ENCODE assay signal across 6 cellular contexts in the genomic region with DNA sequence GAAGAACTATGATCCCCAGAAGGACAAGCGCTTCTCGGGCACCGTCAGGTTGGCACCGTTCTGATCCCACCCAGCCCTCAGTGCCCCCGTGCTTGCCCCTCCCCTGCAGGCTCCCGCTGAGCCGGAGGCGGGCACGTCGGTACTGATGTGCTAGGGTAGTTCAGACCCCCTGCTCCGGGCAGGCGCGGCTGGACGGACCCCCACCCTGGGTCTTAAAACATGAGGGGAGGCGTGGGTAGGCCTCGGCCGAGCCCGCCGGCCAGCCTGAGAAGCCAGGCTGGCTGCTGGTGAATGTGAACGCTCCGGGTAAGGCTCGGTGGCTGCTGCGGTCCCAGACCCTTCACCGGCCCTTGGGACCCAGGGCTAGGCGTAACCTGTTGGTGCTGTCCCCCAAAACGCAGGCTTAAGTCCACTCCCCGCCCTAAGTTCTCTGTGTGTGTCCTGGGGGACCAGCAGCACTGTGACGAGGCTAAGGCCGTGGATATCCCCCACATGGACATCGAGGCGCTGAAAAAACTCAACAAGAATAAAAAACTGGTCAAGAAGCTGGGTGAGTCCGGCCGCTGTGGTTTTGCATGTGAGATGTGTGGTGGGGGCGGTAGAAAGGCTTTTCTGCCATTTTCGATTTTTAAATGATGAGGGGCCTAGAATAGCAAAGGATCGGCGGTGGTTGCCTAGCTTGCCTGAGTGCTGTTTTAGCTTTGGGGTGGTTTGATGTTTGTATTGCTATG. TPM values are rescaled to one million over a fixed set of nuclear protein-coding genes. Genes with fewer than 3 reads are reported as not detected.
DNase-seq lines count a peak whose midpoint lies in the region; ATAC-seq, FAIRE-seq and TF ChIP-seq lines count a peak whose summit lies in the region.

No MANE protein-coding gene starts in this region.

- dilution Hi-C loops in keratinocyte (cut with MboI; ENCODE audit: extremely low pct_ligation_motif_present, low sequenced_read_pairs) = no loop called here

- no peaks in the 10 kb centered on the region for H3K9me3 ChIP-seq in keratinocyte (ENCODE audit: control insufficient read depth, low read depth, low read length)

- no peak for TF ChIP-seq CTCF in keratinocyte (optimal IDR thresholded peaks at IDR 0.05 in 1 of 3, IDR thresholded peaks at IDR 0.05 in 1 of 3, conservative IDR thresholded peaks at IDR 0.05 in 1 of 3; ENCODE audit: extremely low read depth in 1 of 3, insufficient read depth in 2 of 3, low read length in 3 of 3)

- H3K27me3 ChIP-seq in keratinocyte (ENCODE audit: control insufficient read depth, extremely low read depth, insufficient read depth, low read length) = no peaks in the 10 kb centered on the region

- H3K4me3 Mint-ChIP-seq in T-cell = peak overlapping the region; percentile 95 to 98 (median 96)

- H3K36me3 Mint-ChIP-seq in T-cell = peaks cover 19% of the 10 kb centered on the region

- peak overlapping the region; percentile 98 to 99 for H3K27ac Mint-ChIP-seq in T-cell

- H3K79me2 ChIP-seq in keratinocyte (ENCODE audit: control insufficient read depth, insufficient read depth, low read length) = peaks cover 28% of the 10 kb centered on the region

- peak overlapping the region; percentile 81 to 94 (median 85) for H3K4me3 ChIP-seq in keratinocyte (ENCODE audit: control insufficient read depth in 2 of 3, extremely low read depth in 1 of 3, insufficient read depth in 2 of 3, low read depth in 1 of 3, low read length in 3 of 3)

- ATAC-seq in GM19035 (IDR thresholded peaks at IDR 0.05; ENCODE audit: unreplicated experiment) (peak; percentile 5), T-cell (replicated peaks in 1 of 4) (peak in 1 of 4 experiments; percentile 7)

- no peak for FAIRE-seq in keratinocyte (lab: Jason Lieb, UNC)

- CTCF ChIA-PET in T-cell (lab: Charles Lee) = no interaction called here

- peaks cover 41% of the 10 kb centered on the region for H4K20me1 ChIP-seq in keratinocyte (ENCODE audit: control insufficient read depth, extremely low read depth, insufficient read depth, low read length)

- H3K9me1 ChIP-seq in keratinocyte (ENCODE audit: control insufficient read depth, extremely low read depth, insufficient read depth, low read length) = peaks cover 3% of the 10 kb centered on the region

- peak overlapping the region; percentile 92 for H3K27ac ChIP-seq in keratinocyte (ENCODE audit: control insufficient read depth, insufficient read depth, low read length)

- no peak for DNase-seq in T-cell
- DNase-seq in keratinocyte (ENCODE audit: low read depth, low spot score) = no peak
- DNase-seq in islet precursor cell = no peak
- DNase-seq in NCI-H526 treated with DMSO at 0.1 percent for 48 hours (lab: John Stamatoyannopoulos, UW) = no peak
- DNase-seq in superior temporal gyrus (ENCODE audit: extremely low spot score) = no peak

- no peak overlapping the region for H2AFZ ChIP-seq in keratinocyte (ENCODE audit: control insufficient read depth, low read length)

- peak overlapping the region; percentile 98 for H3K9ac ChIP-seq in keratinocyte (ENCODE audit: control insufficient read depth, extremely low read depth, insufficient read depth, low read length)

- peaks cover 15% of the 10 kb centered on the region for H3K4me1 ChIP-seq in keratinocyte (ENCODE audit: control insufficient read depth, extremely low read depth, insufficient read depth, low read length)

- H3K36me3 ChIP-seq in keratinocyte (ENCODE audit: control insufficient read depth in 2 of 2, extremely low read depth in 1 of 2, insufficient read depth in 2 of 2, low read length in 2 of 2) = peaks cover 16 to 52% of the 10 kb centered on the region in 2 experiments

- no peaks in the 10 kb centered on the region for H3K9me3 Mint-ChIP-seq in T-cell

- POLR2A ChIA-PET in T-cell (lab: Charles Lee) = interaction anchor here in 1 of 2 donors (0.6 to 0.7 kb wide), 2 partner anchors 128 to 210 kb away, joined by 3 to 8 read pairs; partner anchors contain the start of gene ZNF76

- peak overlapping the region; percentile 92 for H3K4me2 ChIP-seq in keratinocyte (ENCODE audit: control insufficient read depth, extremely low read depth, insufficient read depth, low read depth, low read length)

- peaks cover 35 to 42% (median 40%) of the 10 kb centered on the region in 3 donors for H3K4me1 Mint-ChIP-seq in T-cell

- H3K27me3 Mint-ChIP-seq in T-cell = no peaks in the 10 kb centered on the region

RNA-seq across cellular contexts. Expression of gene RPL10A, which starts 0.9 kb away (rescaled TPM):
- 1,000 to 10,000 TPM; 1,890 to 2,203 (median 2,081) TPM for total RNA-seq in T-cell
- polyA plus RNA-seq in keratinocyte = 2,190 to 2,462 TPM (median 2,432 TPM) in 3 replicates
- polyA plus RNA-seq in keratinocyte (2011; ENCODE audit: low read depth) = 4,340 TPM
- 2,714 and 3,001 TPM in 2 replicates for polyA plus RNA-seq in keratinocyte (2011; cell fraction: cytosol; rRNA removed)
- polyA plus RNA-seq in keratinocyte (2011; cell fraction: nucleus; rRNA removed) = 862 and 883 TPM in 2 replicates
- polyA plus RNA-seq in keratinocyte (2012; ENCODE audit: low replicate concordance) = 1,886 and 2,313 TPM in 2 replicates
- 1,034 to 1,300 TPM (median 1,230 TPM) in 3 replicates for polyA minus RNA-seq in keratinocyte
- 1,043 TPM for polyA minus RNA-seq in keratinocyte (2011; cell fraction: cytosol; rRNA and poly(A)+ RNA removed)
- polyA minus RNA-seq in keratinocyte (2011; cell fraction: nucleus; rRNA and poly(A)+ RNA removed) = 233 and 247 TPM in 2 replicates

RNA-seq across cellular contexts. Expression of gene FANCE, which starts 17.0 kb away (rescaled TPM):
- total RNA-seq in T-cell = 10 to 100 TPM in 3 of 5 donors, 1 to 10 TPM in 2; 5.6 to 12.8 (median 11.7) TPM
- polyA plus RNA-seq in keratinocyte = 4.2 to 6.4 TPM (median 5.8 TPM) in 3 replicates
- 3.4 TPM for polyA plus RNA-seq in keratinocyte (2011; ENCODE audit: low read depth)
- 2.8 and 2.9 TPM in 2 replicates for polyA plus RNA-seq in keratinocyte (2011; cell fraction: cytosol; rRNA removed)
- 3.0 and 3.4 TPM in 2 replicates for polyA plus RNA-seq in keratinocyte (2011; cell fraction: nucleus; rRNA removed)
- polyA plus RNA-seq in keratinocyte (2012; ENCODE audit: low replicate concordance) = 3.6 and 12.0 TPM in 2 replicates
- polyA minus RNA-seq in keratinocyte = 3.6 to 6.3 TPM (median 4.8 TPM) in 3 replicates
- polyA minus RNA-seq in keratinocyte (2011; cell fraction: cytosol; rRNA and poly(A)+ RNA removed) = 3.3 TPM
- polyA minus RNA-seq in keratinocyte (2011; cell fraction: nucleus; rRNA and poly(A)+ RNA removed) = 1.3 and 2.1 TPM in 2 replicates

RNA-seq across cellular contexts. Expression of gene TEAD3, which starts 27.7 kb away (rescaled TPM):
- total RNA-seq in T-cell = under 1 TPM in 3 of 5 donors, not detected in 2; 0.26 to 0.53 (median 0.41) TPM
- polyA plus RNA-seq in keratinocyte = 5.7 to 11.1 TPM (median 8.0 TPM) in 3 replicates
- 8.6 TPM for polyA plus RNA-seq in keratinocyte (2011; ENCODE audit: low read depth)
- polyA plus RNA-seq in keratinocyte (2011; cell fraction: cytosol; rRNA removed) = 5.9 and 9.0 TPM in 2 replicates
- polyA plus RNA-seq in keratinocyte (2011; cell fraction: nucleus; rRNA removed) = 22.9 and 27.8 TPM in 2 replicates
- polyA plus RNA-seq in keratinocyte (2012; ENCODE audit: low replicate concordance) = 13.8 and 24.1 TPM in 2 replicates
- polyA minus RNA-seq in keratinocyte = 6.5 to 20.0 TPM (median 6.7 TPM) in 3 replicates
- 7.1 TPM for polyA minus RNA-seq in keratinocyte (2011; cell fraction: cytosol; rRNA and poly(A)+ RNA removed)
- 7.8 and 9.7 TPM in 2 replicates for polyA minus RNA-seq in keratinocyte (2011; cell fraction: nucleus; rRNA and poly(A)+ RNA removed)

RNA-seq across cellular contexts. Expression of gene TULP1, which starts 43.6 kb away (rescaled TPM):
- total RNA-seq in T-cell = not detected
- polyA plus RNA-seq in keratinocyte = not detected in 3 replicates
- not detected for polyA plus RNA-seq in keratinocyte (2011; ENCODE audit: low read depth)
- polyA plus RNA-seq in keratinocyte (2011; cell fraction: cytosol; rRNA removed) = not detected in 2 replicates
- polyA plus RNA-seq in keratinocyte (2011; cell fraction: nucleus; rRNA removed) = not detected in 2 replicates
- not detected in 2 replicates for polyA plus RNA-seq in keratinocyte (2012; ENCODE audit: low replicate concordance)
- not detected in 3 replicates for polyA minus RNA-seq in keratinocyte
- polyA minus RNA-seq in keratinocyte (2011; cell fraction: cytosol; rRNA and poly(A)+ RNA removed) = not detected
- not detected in 2 replicates for polyA minus RNA-seq in keratinocyte (2011; cell fraction: nucleus; rRNA and poly(A)+ RNA removed)
